Comparison of ENCODE assay signal across 15 cellular contexts in genomic region chr11:122342089-122342749, GRCh38.
DNase-seq lines count a peak whose midpoint lies in the region; ATAC-seq, FAIRE-seq and TF ChIP-seq lines count a peak whose summit lies in the region.
"Had no signal": no experiment of that assay in that cellular context is flagged by ENCODE, and none has a peak within 500 bp of the region (broad histone marks: within the 10 kb centered on the region; RNA-seq: fewer than 3 reads in every experiment).

No MANE protein-coding gene starts in this region.

- no peak overlapping the region for H3K4me3 ChIP-seq in OCI-LY3 (ENCODE audit: low read length)
- no peak overlapping the region for H3K4me3 ChIP-seq in GM12878
- no peak overlapping the region for H3K4me3 ChIP-seq in adrenal gland
- H3K4me3 ChIP-seq: sigmoid colon, SJSA1, testis had no signal

- H3K27me3 ChIP-seq in OCI-LY3 (ENCODE audit: low read depth, low read length) (no peaks in the 10 kb centered on the region), GM12878 (replicated peaks in 1 of 2; ENCODE audit: control insufficient read depth in 2 of 2, insufficient read depth in 2 of 2, low read length in 1 of 2) (no peaks in the 10 kb centered on the region), adrenal gland (no peaks in the 10 kb centered on the region)
- H3K27me3 ChIP-seq: sigmoid colon, SJSA1, testis had no signal

- no peak overlapping the region for H3K9ac ChIP-seq in OCI-LY3 (ENCODE audit: low read length)
- H3K9ac ChIP-seq in GM12878 (ENCODE audit: control insufficient read depth, insufficient read depth, low read length): no peak overlapping the region

- H3K27ac Mint-ChIP-seq in stimulated activated naive B cell treated with anti-CD40 and anti-IgM and Interleukin-4, amounts not matched to agents 10 μg/mL and 1 μg/mL and 100 μg/mL, for 72 hours: no peak overlapping the region
- H3K27ac Mint-ChIP-seq in naive thymus-derived CD8-positive, alpha-beta T cell: no peak overlapping the region
- H3K27ac Mint-ChIP-seq: activated CD4-positive, alpha-beta memory T cell treated with anti-CD3 and anti-CD28 coated beads, Interleukin-2, amount 10 ng/mL, durations not matched to agents 7 days and 5 days had no signal

- TF ChIP-seq CTCF in OCI-LY3 (IDR thresholded peaks at IDR 0.05; ENCODE audit: low read depth, low read length) (no peak), GM12878 (IDR thresholded peaks at IDR 0.05 in 2 of 3, conservative IDR thresholded peaks at IDR 0.05 in 1 of 3; ENCODE audit: control insufficient read depth in 2 of 3, extremely low read depth in 1 of 3, insufficient read depth in 1 of 3, low read depth in 3 of 3, low read length in 3 of 3) (no peak), adrenal gland (IDR thresholded peaks at IDR 0.05) (no peak)

- peaks cover 10% of the 10 kb centered on the region for H3K4me1 ChIP-seq in OCI-LY3 (ENCODE audit: low read length)
- no peaks in the 10 kb centered on the region for H3K4me1 ChIP-seq in GM12878 (ENCODE audit: control insufficient read depth, insufficient read depth, low read length)
- H3K4me1 ChIP-seq in adrenal gland (replicated peaks in 1 of 2): peaks cover 4 to 17% of the 10 kb centered on the region in 2 donors
- H3K4me1 ChIP-seq: SJSA1 had no signal

- WGBS in GM12878 (ENCODE audit: insufficient coverage, insufficient replicate concordance, low lambda C conversion rate, missing lambda C conversion rate): 11% methylated on average over 4 of the region's 4 CpGs
- 78 to 84% (median 82%) methylated on average over 4 of the region's 4 CpGs for WGBS in adrenal gland, 4 donors

- DNase-seq in HT1080 (ENCODE audit: low read depth): peak; percentile 43
- DNase-seq in GM12878 (ENCODE audit: low read depth, low spot score): no peak
- DNase-seq in stimulated activated naive B cell treated with anti-CD40 and anti-IgM and Interleukin-4, amounts not matched to agents 10 μg/mL and 1 μg/mL and 100 μg/mL, for 72 hours: no peak
- DNase-seq in naive thymus-derived CD8-positive, alpha-beta T cell: no peak
- no peak for DNase-seq in adrenal gland
- DNase-seq: activated CD4-positive, alpha-beta memory T cell treated with anti-CD3 and anti-CD28 coated beads, Interleukin-2, amount 10 ng/mL, durations not matched to agents 7 days and 5 days; DMS153; mesenchymal stem cell; sigmoid colon; stimulated activated CD8-positive, alpha-beta memory T cell treated with anti-CD3 and anti-CD28 coated beads, Interleukin-4, amount 100 ng/mL, for 48 hours; testis had no signal

- RAD21 ChIA-PET in GM12878 (lab: Charles Lee; ENCODE audit: unreplicated experiment): no interaction called here

- H3K4me1 Mint-ChIP-seq in stimulated activated naive B cell treated with anti-CD40 and anti-IgM and Interleukin-4, amounts not matched to agents 10 μg/mL and 1 μg/mL and 100 μg/mL, for 72 hours: no peaks in the 10 kb centered on the region
- no peaks in the 10 kb centered on the region for H3K4me1 Mint-ChIP-seq in naive thymus-derived CD8-positive, alpha-beta T cell
- H3K4me1 Mint-ChIP-seq: activated CD4-positive, alpha-beta memory T cell treated with anti-CD3 and anti-CD28 coated beads, Interleukin-2, amount 10 ng/mL, durations not matched to agents 7 days and 5 days had no signal

- in situ Hi-C loops in GM12878 (cut with MboI): no loop called here

- TF ChIP-seq RAD21 in GM12878 (IDR thresholded peaks at IDR 0.05; ENCODE audit: insufficient read depth, low read depth, low read length): no peak

- H3K36me3 ChIP-seq in OCI-LY3 (replicated peaks; ENCODE audit: low read depth, low read length): peaks cover 9% of the 10 kb centered on the region
- no peaks in the 10 kb centered on the region for H3K36me3 ChIP-seq in GM12878 (ENCODE audit: control insufficient read depth in 2 of 2, insufficient read depth in 2 of 2, low read length in 1 of 2)
- H3K36me3 ChIP-seq in adrenal gland (replicated peaks in 1 of 2): no peaks in the 10 kb centered on the region
- H3K36me3 ChIP-seq: sigmoid colon, SJSA1 had no signal

- TF ChIP-seq EP300 in GM12878 (IDR thresholded peaks at IDR 0.05; ENCODE audit: borderline replicate concordance in 1 of 2, control insufficient read depth in 1 of 2, low read depth in 2 of 2, low read length in 2 of 2): no peak

- no peaks in the 10 kb centered on the region for H3K27me3 Mint-ChIP-seq in stimulated activated naive B cell treated with anti-CD40 and anti-IgM and Interleukin-4, amounts not matched to agents 10 μg/mL and 1 μg/mL and 100 μg/mL, for 72 hours
- H3K27me3 Mint-ChIP-seq in naive thymus-derived CD8-positive, alpha-beta T cell: peaks cover 0 to 16% (median 1%) of the 10 kb centered on the region in 5 donors
- H3K27me3 Mint-ChIP-seq: activated CD4-positive, alpha-beta memory T cell treated with anti-CD3 and anti-CD28 coated beads, Interleukin-2, amount 10 ng/mL, durations not matched to agents 7 days and 5 days had no signal

- BruUV-seq in GM12878 (replicated peaks; lab: Mats Ljungman, UMichigan): no TSS peak

- ATAC-seq in GM12878 (no peak), HG02973 (IDR thresholded peaks at IDR 0.05; ENCODE audit: unreplicated experiment) (no peak), GM21367 (IDR thresholded peaks at IDR 0.05; ENCODE audit: unreplicated experiment) (no peak)
- ATAC-seq in stimulated activated naive B cell treated with anti-CD40 and anti-IgM and Interleukin-4, amounts not matched to agents 10 μg/mL and 1 μg/mL and 100 μg/mL, for 72 hours (replicated peaks): peak; percentile 44 to 50
- ATAC-seq in naive thymus-derived CD8-positive, alpha-beta T cell: no peak

- H4K20me1 ChIP-seq in OCI-LY3 (ENCODE audit: insufficient read depth, low read length): no peaks in the 10 kb centered on the region
- no peaks in the 10 kb centered on the region for H4K20me1 ChIP-seq in GM12878 (ENCODE audit: control insufficient read depth, insufficient read depth)

- H3K36me3 Mint-ChIP-seq in stimulated activated naive B cell treated with anti-CD40 and anti-IgM and Interleukin-4, amounts not matched to agents 10 μg/mL and 1 μg/mL and 100 μg/mL, for 72 hours: no peaks in the 10 kb centered on the region
- H3K36me3 Mint-ChIP-seq in naive thymus-derived CD8-positive, alpha-beta T cell: no peaks in the 10 kb centered on the region

- TF ChIP-seq POLR2A in GM12878 (IDR thresholded peaks at IDR 0.05; ENCODE audit: low read depth, low read length) (no peak), adrenal gland (IDR thresholded peaks at IDR 0.05) (no peak)

- peak overlapping the region; percentile 51; the same call in 1 of the 2 replicates for H2AFZ ChIP-seq in OCI-LY3 (ENCODE audit: low read depth, low read length)
- no peak overlapping the region for H2AFZ ChIP-seq in GM12878 (ENCODE audit: control insufficient read depth, low read depth, low read length)

- SMC1A ChIA-PET in GM12878 (lab: Charles Lee; ENCODE audit: uncharacterized antibody, unreplicated experiment): no interaction called here

- H3K9me3 ChIP-seq in OCI-LY3 (ENCODE audit: insufficient read depth, low read length) (peaks cover 9% of the 10 kb centered on the region; the same call in 1 of the 2 replicates), GM12878 (replicated peaks; ENCODE audit: control insufficient read depth, insufficient read depth, low read length) (no peaks in the 10 kb centered on the region; the same call in 2 of the 3 replicates), adrenal gland (replicated peaks in 1 of 3) (no peaks in the 10 kb centered on the region)
- H3K9me3 ChIP-seq: sigmoid colon, SJSA1, testis had no signal

- POLR2A ChIA-PET in GM12878 (lab: Charles Lee): no interaction called here
- POLR2A ChIA-PET in naive thymus-derived CD8-positive, alpha-beta T cell (lab: Charles Lee): no interaction called here

- no peak overlapping the region for H3K4me2 ChIP-seq in OCI-LY3 (ENCODE audit: low read length)
- no peak overlapping the region for H3K4me2 ChIP-seq in GM12878 (ENCODE audit: control insufficient read depth, insufficient read depth)

- no peak for FAIRE-seq in GM12878 (lab: Jason Lieb, UNC)

- CTCF ChIA-PET in GM12878 (lab: Yijun Ruan, JAX): no interaction called here

- intact Hi-C loops in GM12878 (cut with micrococcal nuclease; ENCODE audit: unreplicated experiment): no loop called here
- intact Hi-C loops in adrenal gland (cut with DNase I): no loop called here

- H3K9me3 Mint-ChIP-seq in stimulated activated naive B cell treated with anti-CD40 and anti-IgM and Interleukin-4, amounts not matched to agents 10 μg/mL and 1 μg/mL and 100 μg/mL, for 72 hours: peaks cover 3 to 9% of the 10 kb centered on the region in 2 donors
- H3K9me3 Mint-ChIP-seq in naive thymus-derived CD8-positive, alpha-beta T cell: peaks cover 0 to 6% (median 1%) of the 10 kb centered on the region in 9 donors
- H3K9me3 Mint-ChIP-seq: activated CD4-positive, alpha-beta memory T cell treated with anti-CD3 and anti-CD28 coated beads, Interleukin-2, amount 10 ng/mL, durations not matched to agents 7 days and 5 days had no signal

- no peak overlapping the region for H3K4me3 Mint-ChIP-seq in stimulated activated naive B cell treated with anti-CD40 and anti-IgM and Interleukin-4, amounts not matched to agents 10 μg/mL and 1 μg/mL and 100 μg/mL, for 72 hours
- H3K4me3 Mint-ChIP-seq in naive thymus-derived CD8-positive, alpha-beta T cell: no peak overlapping the region
- H3K4me3 Mint-ChIP-seq: activated CD4-positive, alpha-beta memory T cell treated with anti-CD3 and anti-CD28 coated beads, Interleukin-2, amount 10 ng/mL, durations not matched to agents 7 days and 5 days had no signal

- H3K27ac ChIP-seq in OCI-LY3 (ENCODE audit: low read length) (peak overlapping the region; percentile 40; the same call in 1 of the 2 replicates), GM12878 (ENCODE audit: control insufficient read depth, insufficient read depth) (no peak overlapping the region), adrenal gland (no peak overlapping the region)
- H3K27ac ChIP-seq: sigmoid colon, SJSA1, testis had no signal

- H3K79me2 ChIP-seq in OCI-LY3 (ENCODE audit: low read length) (no peaks in the 10 kb centered on the region), GM12878 (ENCODE audit: control insufficient read depth, insufficient read depth, low read length) (no peaks in the 10 kb centered on the region)

TF ChIP-seq in GM12878, 131 proteins besides CTCF, POLR2A, EP300 and RAD21:
- TF ChIP-seq MYC (IDR thresholded peaks at IDR 0.05; ENCODE audit: insufficient read depth, insufficient read length, insufficient replicate concordance, low read length, severe bottlenecking) (no peak), ZNF622 (IDR thresholded peaks at IDR 0.05) (no peak), SPI1 (IDR thresholded peaks at IDR 0.05; ENCODE audit: borderline replicate concordance, insufficient read depth, low read depth, low read length) (peak; percentile 70; the same call in 1 of the 2 replicates)
TF ChIP-seq in GM12878: peak in this region for 1.

Comparison
In these comparisons a context has a peak if more than half of its experiments do, and no peak if none do; other contexts are left out.
1. ATAC-seq: peak in stimulated activated naive B cell treated with anti-CD40 and anti-IgM and Interleukin-4, amounts not matched to agents 10 μg/mL and 1 μg/mL and 100 μg/mL, for 72 hours (2 of 2); none in GM12878 (single experiment), HG02973 (single experiment), naive thymus-derived CD8-positive, alpha-beta T cell (0 of 2) and GM21367 (single experiment).